Comparison of ENCODE assay signal across 1 cellular context in the genomic region with DNA sequence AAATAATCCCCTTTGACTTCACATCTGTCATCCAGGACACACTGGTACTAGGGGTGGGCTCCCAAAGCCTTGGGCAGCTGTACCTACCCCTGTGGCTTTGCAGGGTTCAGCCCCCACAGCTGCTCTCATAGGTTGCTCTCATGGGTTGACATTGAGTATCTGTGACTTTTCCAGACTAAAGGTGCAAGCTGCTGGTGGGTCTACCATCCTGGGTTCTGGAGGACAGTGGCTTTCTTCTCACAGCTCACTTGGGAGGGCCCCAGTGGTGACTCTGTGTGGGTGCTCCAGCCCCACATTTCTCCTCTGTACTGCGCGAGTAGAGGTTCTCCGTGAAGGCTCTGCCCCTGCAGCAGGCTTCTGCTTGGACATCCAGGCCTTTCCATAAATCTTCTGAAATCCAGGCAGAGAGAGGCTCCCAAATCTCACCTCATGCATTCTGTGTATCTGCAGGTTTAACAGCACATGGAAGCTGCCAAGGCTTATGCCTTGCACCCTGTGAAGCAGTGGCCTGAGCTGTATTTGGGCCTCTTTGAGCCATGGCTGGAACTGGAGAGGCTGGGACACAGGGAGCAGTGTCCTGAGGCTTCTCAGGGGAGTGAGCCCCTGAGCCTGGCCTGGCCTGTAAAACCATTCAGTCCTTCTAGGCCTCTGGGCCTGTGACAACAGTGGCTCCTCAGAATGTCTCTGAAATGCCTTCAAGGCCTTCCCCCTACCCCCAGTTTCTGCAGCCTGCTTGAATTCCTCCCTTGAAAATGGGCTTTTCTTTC.
TF ChIP-seq lines count a peak whose summit lies in the region.

No MANE protein-coding gene starts in this region.

TF ChIP-seq in HepG2, 621 proteins besides CTCF, POLR2A, EP300 and RAD21 (continued from another document):
- TF ChIP-seq, protein P1, sequence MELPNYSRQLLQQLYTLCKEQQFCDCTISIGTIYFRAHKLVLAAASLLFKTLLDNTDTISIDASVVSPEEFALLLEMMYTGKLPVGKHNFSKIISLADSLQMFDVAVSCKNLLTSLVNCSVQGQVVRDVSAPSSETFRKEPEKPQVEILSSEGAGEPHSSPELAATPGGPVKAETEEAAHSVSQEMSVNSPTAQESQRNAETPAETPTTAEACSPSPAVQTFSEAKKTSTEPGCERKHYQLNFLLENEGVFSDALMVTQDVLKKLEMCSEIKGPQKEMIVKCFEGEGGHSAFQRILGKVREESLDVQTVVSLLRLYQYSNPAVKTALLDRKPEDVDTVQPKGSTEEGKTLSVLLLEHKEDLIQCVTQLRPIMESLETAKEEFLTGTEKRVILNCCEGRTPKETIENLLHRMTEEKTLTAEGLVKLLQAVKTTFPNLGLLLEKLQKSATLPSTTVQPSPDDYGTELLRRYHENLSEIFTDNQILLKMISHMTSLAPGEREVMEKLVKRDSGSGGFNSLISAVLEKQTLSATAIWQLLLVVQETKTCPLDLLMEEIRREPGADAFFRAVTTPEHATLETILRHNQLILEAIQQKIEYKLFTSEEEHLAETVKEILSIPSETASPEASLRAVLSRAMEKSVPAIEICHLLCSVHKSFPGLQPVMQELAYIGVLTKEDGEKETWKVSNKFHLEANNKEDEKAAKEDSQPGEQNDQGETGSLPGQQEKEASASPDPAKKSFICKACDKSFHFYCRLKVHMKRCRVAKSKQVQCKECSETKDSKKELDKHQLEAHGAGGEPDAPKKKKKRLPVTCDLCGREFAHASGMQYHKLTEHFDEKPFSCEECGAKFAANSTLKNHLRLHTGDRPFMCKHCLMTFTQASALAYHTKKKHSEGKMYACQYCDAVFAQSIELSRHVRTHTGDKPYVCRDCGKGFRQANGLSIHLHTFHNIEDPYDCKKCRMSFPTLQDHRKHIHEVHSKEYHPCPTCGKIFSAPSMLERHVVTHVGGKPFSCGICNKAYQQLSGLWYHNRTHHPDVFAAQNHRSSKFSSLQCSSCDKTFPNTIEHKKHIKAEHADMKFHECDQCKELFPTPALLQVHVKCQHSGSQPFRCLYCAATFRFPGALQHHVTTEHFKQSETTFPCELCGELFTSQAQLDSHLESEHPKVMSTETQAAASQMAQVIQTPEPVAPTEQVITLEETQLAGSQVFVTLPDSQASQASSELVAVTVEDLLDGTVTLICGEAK (IDR thresholded peaks at IDR 0.05): no peak
- TF ChIP-seq, protein P1 (CRISPR knock-in tag; IDR thresholded peaks at IDR 0.05): no peak
- TF ChIP-seq BRCA1 (CRISPR knock-in tag; IDR thresholded peaks at IDR 0.05): no peak
- no peak for TF ChIP-seq ZNF607 (CRISPR knock-in tag; IDR thresholded peaks at IDR 0.05; ENCODE audit: borderline replicate concordance)
- TF ChIP-seq, protein P2, sequence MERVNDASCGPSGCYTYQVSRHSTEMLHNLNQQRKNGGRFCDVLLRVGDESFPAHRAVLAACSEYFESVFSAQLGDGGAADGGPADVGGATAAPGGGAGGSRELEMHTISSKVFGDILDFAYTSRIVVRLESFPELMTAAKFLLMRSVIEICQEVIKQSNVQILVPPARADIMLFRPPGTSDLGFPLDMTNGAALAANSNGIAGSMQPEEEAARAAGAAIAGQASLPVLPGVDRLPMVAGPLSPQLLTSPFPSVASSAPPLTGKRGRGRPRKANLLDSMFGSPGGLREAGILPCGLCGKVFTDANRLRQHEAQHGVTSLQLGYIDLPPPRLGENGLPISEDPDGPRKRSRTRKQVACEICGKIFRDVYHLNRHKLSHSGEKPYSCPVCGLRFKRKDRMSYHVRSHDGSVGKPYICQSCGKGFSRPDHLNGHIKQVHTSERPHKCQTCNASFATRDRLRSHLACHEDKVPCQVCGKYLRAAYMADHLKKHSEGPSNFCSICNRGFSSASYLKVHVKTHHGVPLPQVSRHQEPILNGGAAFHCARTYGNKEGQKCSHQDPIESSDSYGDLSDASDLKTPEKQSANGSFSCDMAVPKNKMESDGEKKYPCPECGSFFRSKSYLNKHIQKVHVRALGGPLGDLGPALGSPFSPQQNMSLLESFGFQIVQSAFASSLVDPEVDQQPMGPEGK (CRISPR knock-in tag; IDR thresholded peaks at IDR 0.05): no peak
- TF ChIP-seq POLR2G (IDR thresholded peaks at IDR 0.05; ENCODE audit: low read depth, low read length): 0 out of 2 replicates have a peak, but pooled peaks have one; percentile 14
TF ChIP-seq in HepG2: peak in this region for 12.
